20 cellular contexts compared by ENCODE assay signal in the genomic region with DNA sequence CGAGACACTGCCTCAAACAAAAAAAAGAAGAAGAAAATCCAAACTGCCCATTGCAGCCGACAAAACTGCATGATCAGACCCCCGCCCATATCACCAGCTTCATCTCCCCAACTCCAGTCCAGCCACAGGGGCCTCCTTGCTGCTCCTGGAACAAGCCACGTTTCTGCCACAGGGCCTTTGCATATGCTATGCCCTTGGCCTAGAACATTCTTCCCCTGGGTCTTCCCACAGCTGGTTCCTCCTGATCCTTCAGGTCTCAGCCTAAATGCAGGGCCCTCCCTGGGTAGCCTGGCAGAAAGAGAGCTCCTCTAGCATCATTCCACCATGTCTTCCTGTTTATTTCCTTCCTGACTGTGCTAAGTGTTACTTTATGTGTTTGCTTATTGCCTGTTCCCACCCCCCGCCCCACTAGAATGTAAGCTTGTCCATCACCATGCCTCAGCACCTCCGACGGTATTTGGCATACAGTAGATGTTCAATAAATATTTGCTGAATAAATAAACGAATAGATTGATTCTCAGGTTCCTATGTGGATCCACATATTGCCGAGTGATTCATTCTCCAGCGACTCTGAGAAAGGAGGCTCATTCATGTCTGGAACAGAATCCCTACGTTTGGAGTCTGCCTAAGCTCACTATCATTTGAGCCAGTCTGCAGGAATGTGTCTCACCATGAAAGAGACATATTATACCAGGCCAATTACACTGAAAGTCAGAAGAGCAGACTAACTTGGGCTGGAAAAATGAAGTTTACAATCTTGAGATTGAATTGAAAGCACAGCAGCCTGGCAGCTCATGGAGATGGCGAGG. TPM values are rescaled to one million over a fixed set of nuclear protein-coding genes. Genes with fewer than 3 reads are reported as not detected.
DNase-seq lines count a peak whose midpoint lies in the region; ATAC-seq and TF ChIP-seq lines count a peak whose summit lies in the region.
"Had no signal": no experiment of that assay in that cellular context is flagged by ENCODE, and none has a peak within 500 bp of the region (broad histone marks: within the 10 kb centered on the region; RNA-seq: fewer than 3 reads in every experiment).

No MANE protein-coding gene starts in this region.

- TF ChIP-seq CTCF in hepatocyte (IDR thresholded peaks at IDR 0.05; ENCODE audit: poor library complexity) (no peak), thoracic aorta (IDR thresholded peaks at IDR 0.05) (no peak)

- no peak for DNase-seq in activated T-cell treated with anti-CD3 and anti-CD28 coated beads, Interleukin-2, amount 50 U/mL, for 24 hours
- no peak for DNase-seq in activated T-cell treated with anti-CD3 and anti-CD28 coated beads, Interleukin-2, amount 50 U/mL, for 48 hours
- DNase-seq in activated naive CD8-positive, alpha-beta T cell treated with anti-CD3 and anti-CD28 coated beads for 36 hours = no peak
- DNase-seq in hepatocyte (ENCODE audit: low spot score) = no peak
- no peak for DNase-seq in thoracic aorta (ENCODE audit: low spot score)
- DNase-seq in NCI-H187 treated with DMSO at 0.1 percent for 48 hours (lab: John Stamatoyannopoulos, UW) = no peak
- DNase-seq: activated CD4-positive, CD25-positive, alpha-beta regulatory T cell; activated CD8-positive, alpha-beta memory T cell treated with anti-CD3 and anti-CD28 coated beads, Interleukin-2, amount 50 U/mL, for 48 hours; central memory CD4-positive, alpha-beta T cell; gastrocnemius medialis; GOT3; MV-4-11; naive B cell; stimulated activated CD4-positive, alpha-beta T cell treated with anti-CD3 and anti-CD28 coated beads, Interleukin-2, amount 100 ng/mL, for 24 hours; T-cell; tibial artery had no signal

- H3K9me2 ChIP-seq in hepatocyte (replicated peaks; ENCODE audit: insufficient read depth) = no peaks in the 10 kb centered on the region

- ATAC-seq in thoracic aorta (ENCODE audit: insufficient number of reproducible peaks, low FRiP score, low read depth) (no peak), HG03095 (IDR thresholded peaks at IDR 0.05; ENCODE audit: unreplicated experiment) (no peak), HG02970 (IDR thresholded peaks at IDR 0.05; ENCODE audit: low FRiP score, unreplicated experiment) (no peak)
- ATAC-seq: activated naive CD4-positive, alpha-beta T cell treated with anti-CD3 and anti-CD28 coated beads, Interleukin-2, amount 50 U/mL, for 72 hours; gastrocnemius medialis; GM12878; T-cell had no signal

- no peaks in the 10 kb centered on the region for H3K27me3 Mint-ChIP-seq in activated T-cell treated with anti-CD3 and anti-CD28 coated beads, Interleukin-2, amount 50 U/mL, for 24 hours
- H3K27me3 Mint-ChIP-seq in activated naive CD8-positive, alpha-beta T cell treated with anti-CD3 and anti-CD28 coated beads for 36 hours = no peaks in the 10 kb centered on the region
- H3K27me3 Mint-ChIP-seq: naive B cell, T-cell had no signal

- peaks cover 95% of the 10 kb centered on the region for H3K4me1 Mint-ChIP-seq in activated T-cell treated with anti-CD3 and anti-CD28 coated beads, Interleukin-2, amount 50 U/mL, for 24 hours (ENCODE audit: low read depth)
- peaks cover 79% of the 10 kb centered on the region for H3K4me1 Mint-ChIP-seq in activated naive CD8-positive, alpha-beta T cell treated with anti-CD3 and anti-CD28 coated beads for 36 hours

- no peaks in the 10 kb centered on the region for H3K79me2 ChIP-seq in hepatocyte

- peak overlapping the region; percentile 60 for H3K27ac Mint-ChIP-seq in activated T-cell treated with anti-CD3 and anti-CD28 coated beads, Interleukin-2, amount 50 U/mL, for 24 hours
- H3K27ac Mint-ChIP-seq in activated naive CD8-positive, alpha-beta T cell treated with anti-CD3 and anti-CD28 coated beads for 36 hours = peak overlapping the region; percentile 35

- peaks cover 7% of the 10 kb centered on the region for H3K4me1 ChIP-seq in hepatocyte (ENCODE audit: insufficient read depth)
- peaks cover 0 to 15% of the 10 kb centered on the region in 2 donors for H3K4me1 ChIP-seq in thoracic aorta (ENCODE audit: control insufficient read depth in 1 of 2, low read depth in 2 of 2)
- H3K4me1 ChIP-seq: gastrocnemius medialis had no signal

- H3K9me3 ChIP-seq in hepatocyte (ENCODE audit: low read depth) (no peaks in the 10 kb centered on the region), thoracic aorta (no peaks in the 10 kb centered on the region)
- H3K9me3 ChIP-seq: gastrocnemius medialis, tibial artery had no signal

- no peaks in the 10 kb centered on the region for H3K36me3 ChIP-seq in hepatocyte (replicated peaks; ENCODE audit: insufficient read depth, low read depth)
- H3K36me3 ChIP-seq in thoracic aorta = no peaks in the 10 kb centered on the region
- H3K36me3 ChIP-seq: gastrocnemius medialis, tibial artery had no signal

- 71% methylated on average over 12 of the region's 12 CpGs for WGBS in hepatocyte (ENCODE audit: low lambda C conversion rate, missing lambda C conversion rate)

- H2AFZ ChIP-seq in hepatocyte = no peak overlapping the region

- H3K4me3 ChIP-seq in hepatocyte (no peak overlapping the region), thoracic aorta (peak overlapping the region; percentile 32)
- H3K4me3 ChIP-seq: gastrocnemius medialis, GM12878, tibial artery had no signal

- no peak overlapping the region for H3K4me2 ChIP-seq in hepatocyte

- H4K20me1 ChIP-seq in hepatocyte (ENCODE audit: insufficient read depth, poor library complexity, severe bottlenecking) = no peaks in the 10 kb centered on the region

- no peaks in the 10 kb centered on the region for H3K27me3 ChIP-seq in hepatocyte
- no peaks in the 10 kb centered on the region for H3K27me3 ChIP-seq in thoracic aorta (replicated peaks; ENCODE audit: insufficient read depth)
- H3K27me3 ChIP-seq: gastrocnemius medialis, tibial artery had no signal

- H3K4me3 Mint-ChIP-seq in activated T-cell treated with anti-CD3 and anti-CD28 coated beads, Interleukin-2, amount 50 U/mL, for 24 hours = no peak overlapping the region
- H3K4me3 Mint-ChIP-seq in activated naive CD8-positive, alpha-beta T cell treated with anti-CD3 and anti-CD28 coated beads for 36 hours = no peak overlapping the region
- H3K4me3 Mint-ChIP-seq: T-cell had no signal

- H3K27ac ChIP-seq in hepatocyte (peak overlapping the region; percentile 12), thoracic aorta (no peak overlapping the region)
- H3K27ac ChIP-seq: gastrocnemius medialis, tibial artery had no signal

- peaks cover 4% of the 10 kb centered on the region for H3K9me3 Mint-ChIP-seq in activated T-cell treated with anti-CD3 and anti-CD28 coated beads, Interleukin-2, amount 50 U/mL, for 24 hours
- no peaks in the 10 kb centered on the region for H3K9me3 Mint-ChIP-seq in activated naive CD8-positive, alpha-beta T cell treated with anti-CD3 and anti-CD28 coated beads for 36 hours
- H3K9me3 Mint-ChIP-seq: activated naive CD4-positive, alpha-beta T cell treated with anti-CD3 and anti-CD28 coated beads, Interleukin-2, amount 50 U/mL, for 72 hours; naive B cell; T-cell had no signal

- H3K36me3 Mint-ChIP-seq in activated T-cell treated with anti-CD3 and anti-CD28 coated beads, Interleukin-2, amount 50 U/mL, for 24 hours (ENCODE audit: low read depth) = peaks cover 90% of the 10 kb centered on the region
- peaks cover 73% of the 10 kb centered on the region for H3K36me3 Mint-ChIP-seq in activated naive CD8-positive, alpha-beta T cell treated with anti-CD3 and anti-CD28 coated beads for 36 hours

RNA-seq across cellular contexts. Expression of a gene that starts 56.1 kb away (rescaled TPM):
- 10 to 100 TPM; 31.0 to 31.7 TPM for total RNA-seq in activated naive CD8-positive, alpha-beta T cell treated with anti-CD3 and anti-CD28 coated beads for 36 hours
- total RNA-seq in hepatocyte = 4.4 and 4.9 TPM in 2 replicates
- polyA plus RNA-seq in hepatocyte = 8.3 and 10.3 TPM in 2 replicates
- 10 to 100 TPM; 11.9 to 24.5 TPM for total RNA-seq in thoracic aorta
